In the genomic region with DNA sequence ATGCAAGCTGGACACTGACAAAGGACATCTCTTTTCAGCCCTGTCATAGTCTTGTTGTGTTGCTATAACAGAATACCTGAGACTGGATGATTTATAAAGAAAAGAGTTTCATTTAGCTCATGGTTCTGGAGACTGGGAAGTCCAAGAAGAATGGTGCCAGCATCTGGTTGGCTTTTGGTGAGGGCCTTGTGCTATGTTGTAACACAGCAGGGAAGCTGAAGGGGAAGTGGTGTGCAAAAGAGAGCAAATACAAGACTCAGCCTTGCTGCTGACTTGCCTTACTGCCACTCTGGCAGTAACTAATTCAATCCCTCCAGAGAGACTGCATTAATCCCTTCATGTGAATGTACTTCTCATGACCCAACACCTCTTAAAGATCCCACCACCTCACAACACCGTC, we compare ENCODE assay signal across 19 cellular contexts.
"Had no signal": no experiment of that assay in that cellular context is flagged by ENCODE, and none has a peak within 500 bp of the region (broad histone marks: within the 10 kb centered on the region; RNA-seq: fewer than 3 reads in every experiment).

No MANE protein-coding gene starts in this region.

- DNase-seq: activated CD4-positive, alpha-beta memory T cell treated with anti-CD3 and anti-CD28 coated beads for 36 hours; activated CD8-positive, alpha-beta memory T cell treated with anti-CD3 and anti-CD28 coated beads, Interleukin-2, amount 10 ng/mL, durations not matched to agents 7 days and 5 days; activated naive CD4-positive, alpha-beta T cell treated with anti-CD3 and anti-CD28 coated beads, Interleukin-2, amount 10 ng/mL, durations not matched to agents 7 days and 5 days; activated T-cell treated with anti-CD3 and anti-CD28 coated beads, Interleukin-2, amount 50 U/mL, for 1 hour; cerebellar nuclear complex; effector memory CD8-positive, alpha-beta T cell; heart right ventricle; left cardiac atrium; lower lobe of right lung; sigmoid colon; spleen; stimulated activated CD4-positive, alpha-beta T cell treated with anti-CD3 and anti-CD28 coated beads, Interleukin-1b, Interleukin-23, amount 100 ng/mL, for 48 hours; uterus had no signal

- H3K36me3 ChIP-seq: ascending aorta, breast epithelium, heart right ventricle, lower lobe of right lung, sigmoid colon, spleen, uterus had no signal

- H3K9me3 ChIP-seq: ascending aorta, breast epithelium, lower lobe of right lung, sigmoid colon, uterus had no signal

- H3K36me3 Mint-ChIP-seq: activated CD4-positive, alpha-beta memory T cell treated with anti-CD3 and anti-CD28 coated beads for 36 hours; activated naive CD4-positive, alpha-beta T cell treated with anti-CD3 and anti-CD28 coated beads, Interleukin-2, amount 10 ng/mL, durations not matched to agents 7 days and 5 days; mesothelial cell of epicardium had no signal

- H3K4me3 Mint-ChIP-seq: activated CD4-positive, alpha-beta memory T cell treated with anti-CD3 and anti-CD28 coated beads for 36 hours; activated CD8-positive, alpha-beta memory T cell treated with anti-CD3 and anti-CD28 coated beads, Interleukin-2, amount 10 ng/mL, durations not matched to agents 7 days and 5 days; activated naive CD4-positive, alpha-beta T cell treated with anti-CD3 and anti-CD28 coated beads, Interleukin-2, amount 10 ng/mL, durations not matched to agents 7 days and 5 days; dendritic cell treated with granulocyte-macrophage colony-stimulating factor and Interleukin-4, amounts not matched to agents 40 ng/mL and 50 ng/mL, for 4 days; effector memory CD8-positive, alpha-beta T cell; mesothelial cell of epicardium had no signal

- H3K9me3 Mint-ChIP-seq: activated CD4-positive, alpha-beta memory T cell treated with anti-CD3 and anti-CD28 coated beads for 36 hours; activated naive CD4-positive, alpha-beta T cell treated with anti-CD3 and anti-CD28 coated beads, Interleukin-2, amount 10 ng/mL, durations not matched to agents 7 days and 5 days; activated T-helper 2 cell treated with anti-CD3 and anti-CD28 coated beads, Interferon-gamma antibody, Interleukin-2, Interleukin-4, amounts not matched to agents 10 μg/mL and 5 μg/mL and 100 μg/mL, durations not matched to agents 14 hours and 24 hours and 36 hours; effector memory CD8-positive, alpha-beta T cell; mesothelial cell of epicardium had no signal

- H3K27ac ChIP-seq: ascending aorta, breast epithelium, heart right ventricle, lower lobe of right lung, sigmoid colon, spleen, uterus, VCaP had no signal

- H3K4me1 Mint-ChIP-seq: mesothelial cell of epicardium had no signal

- H3K4me1 ChIP-seq: breast epithelium, uterus had no signal

- H3K27ac Mint-ChIP-seq: activated CD4-positive, alpha-beta memory T cell treated with anti-CD3 and anti-CD28 coated beads for 36 hours; activated CD8-positive, alpha-beta memory T cell treated with anti-CD3 and anti-CD28 coated beads, Interleukin-2, amount 10 ng/mL, durations not matched to agents 7 days and 5 days; activated naive CD4-positive, alpha-beta T cell treated with anti-CD3 and anti-CD28 coated beads, Interleukin-2, amount 10 ng/mL, durations not matched to agents 7 days and 5 days; activated T-helper 2 cell treated with anti-CD3 and anti-CD28 coated beads, Interferon-gamma antibody, Interleukin-2, Interleukin-4, amounts not matched to agents 10 μg/mL and 5 μg/mL and 100 μg/mL, durations not matched to agents 14 hours and 24 hours and 36 hours; dendritic cell treated with granulocyte-macrophage colony-stimulating factor and Interleukin-4, amounts not matched to agents 40 ng/mL and 50 ng/mL, for 4 days; effector memory CD8-positive, alpha-beta T cell; mesothelial cell of epicardium had no signal

- H3K27me3 ChIP-seq: ascending aorta, breast epithelium, heart right ventricle, sigmoid colon, spleen, uterus had no signal

- H3K4me3 ChIP-seq: ascending aorta, breast epithelium, heart right ventricle, lower lobe of right lung, sigmoid colon, spleen, uterus had no signal

- H3K27me3 Mint-ChIP-seq: activated CD8-positive, alpha-beta memory T cell treated with anti-CD3 and anti-CD28 coated beads, Interleukin-2, amount 10 ng/mL, durations not matched to agents 7 days and 5 days had no signal

- ATAC-seq: activated CD8-positive, alpha-beta memory T cell treated with anti-CD3 and anti-CD28 coated beads, Interleukin-2, amount 10 ng/mL, durations not matched to agents 7 days and 5 days; effector memory CD8-positive, alpha-beta T cell; heart right ventricle; left cardiac atrium; lower lobe of right lung had no signal
